In the genomic region with DNA sequence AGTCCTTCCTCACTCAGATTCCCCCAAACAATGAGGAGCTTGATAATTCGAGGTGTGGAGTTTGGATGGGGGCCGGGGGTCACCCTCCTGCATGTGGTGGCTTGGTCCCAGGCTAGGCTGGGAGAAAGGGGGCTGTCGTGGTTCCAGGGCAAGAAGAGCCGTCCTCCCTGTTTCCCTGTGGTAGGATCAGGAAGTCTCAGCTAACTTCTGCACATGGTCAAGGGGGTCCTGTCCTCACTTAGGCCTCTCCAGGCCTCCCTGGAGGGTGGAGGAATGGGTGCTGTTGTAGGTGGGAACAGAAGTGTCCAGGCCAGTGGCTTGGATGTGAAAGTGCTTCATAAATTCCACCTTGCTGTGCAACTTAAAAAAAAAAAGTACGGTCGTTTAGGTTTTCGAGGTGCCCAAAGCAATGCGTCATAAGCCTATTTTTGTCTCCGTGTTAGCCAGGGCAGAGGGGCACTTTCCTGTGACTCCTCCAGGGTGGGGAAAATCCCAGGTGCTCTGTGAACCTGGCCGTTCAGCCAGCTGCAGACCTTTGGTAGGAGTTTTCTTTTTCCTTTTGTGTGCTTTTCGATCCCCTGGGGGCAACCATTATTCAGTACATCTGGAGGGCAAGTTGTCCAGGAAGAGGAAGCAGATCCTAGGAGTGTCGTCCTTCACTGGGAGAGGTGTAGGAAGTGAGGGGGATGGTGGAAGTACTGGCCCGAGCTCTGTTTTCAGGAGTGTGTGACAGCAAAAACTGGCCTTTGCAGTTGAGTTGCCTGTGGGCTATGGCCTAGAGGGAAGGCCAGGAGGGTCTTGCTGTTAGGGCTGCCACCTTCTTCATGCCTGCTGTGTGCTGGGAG, we compare ENCODE assay signal across 8 cellular contexts.
DNase-seq lines count a peak whose midpoint lies in the region; ATAC-seq and TF ChIP-seq lines count a peak whose summit lies in the region.

No MANE protein-coding gene starts in this region.

- TF ChIP-seq CTCF in OCI-LY3 (IDR thresholded peaks at IDR 0.05; ENCODE audit: low read depth, low read length): no peak

- peak overlapping the region; percentile 38 for H3K9ac ChIP-seq in OCI-LY3 (ENCODE audit: low read length)

- peaks cover 52% of the 10 kb centered on the region for H3K4me1 ChIP-seq in OCI-LY3 (ENCODE audit: low read length)

- no peaks in the 10 kb centered on the region for H3K9me3 ChIP-seq in OCI-LY3 (ENCODE audit: insufficient read depth, low read length)

- H3K27ac ChIP-seq in OCI-LY3 (ENCODE audit: low read length) (peak overlapping the region; percentile 39), epithelial cell of prostate (peak overlapping the region; percentile 52)

- H3K4me3 ChIP-seq in OCI-LY3 (ENCODE audit: low read length): peak overlapping the region; percentile 50

- H4K20me1 ChIP-seq in OCI-LY3 (ENCODE audit: insufficient read depth, low read length): peaks cover 14% of the 10 kb centered on the region; the same call in 1 of the 2 replicates

- H3K4me2 ChIP-seq in OCI-LY3 (ENCODE audit: low read length): peak overlapping the region; percentile 84

- peaks cover 91% of the 10 kb centered on the region for H3K79me2 ChIP-seq in OCI-LY3 (ENCODE audit: low read length)

- H3K36me3 ChIP-seq in OCI-LY3 (replicated peaks; ENCODE audit: low read depth, low read length): no peaks in the 10 kb centered on the region

- H3K27me3 ChIP-seq in OCI-LY3 (ENCODE audit: low read depth, low read length): no peaks in the 10 kb centered on the region

- H2AFZ ChIP-seq in OCI-LY3 (ENCODE audit: low read depth, low read length): no peak overlapping the region

- DNase-seq in activated effector memory CD4-positive, alpha-beta T cell treated with anti-CD3 and anti-CD28 coated beads, Interleukin-2, amount 50 U/mL, for 16 hours: peak; percentile 78
- no peak for DNase-seq in activated effector memory CD4-positive, alpha-beta T cell treated with Interleukin-2 at 50 U/mL for 16 hours
- DNase-seq in epithelial cell of prostate (ENCODE audit: low read depth, low spot score) (no peak), midbrain (lab: John Stamatoyannopoulos, UW) (no peak), Ammon's horn (ENCODE audit: low spot score) (no peak)
- peak; percentile 10 to 45 for DNase-seq in stimulated activated CD4-positive, alpha-beta T cell treated with anti-CD3 and anti-CD28 coated beads, Interleukin-4, amount 100 ng/mL, for 4 hours

- peak; percentile 16 for ATAC-seq in HG02623 (IDR thresholded peaks at IDR 0.05; ENCODE audit: unreplicated experiment)

Comparison
In these comparisons a context has a peak if more than half of its experiments do, and no peak if none do; other contexts are left out.
1. DNase-seq: peak in activated effector memory CD4-positive, alpha-beta T cell treated with anti-CD3 and anti-CD28 coated beads, Interleukin-2, amount 50 U/mL, for 16 hours (single experiment) and stimulated activated CD4-positive, alpha-beta T cell treated with anti-CD3 and anti-CD28 coated beads, Interleukin-4, amount 100 ng/mL, for 4 hours (2 of 2); none in activated effector memory CD4-positive, alpha-beta T cell treated with Interleukin-2 at 50 U/mL for 16 hours (single experiment), epithelial cell of prostate (single experiment), midbrain (single experiment) and Ammon's horn (single experiment).